8 cellular contexts compared by ENCODE assay signal in genomic region chr15:39781967-39782292, GRCh38. TPM values are rescaled to one million over a fixed set of nuclear protein-coding genes. Genes with fewer than 3 reads are reported as not detected.
DNase-seq lines count a peak whose midpoint lies in the region; ATAC-seq and TF ChIP-seq lines count a peak whose summit lies in the region.

No MANE protein-coding gene starts in this region.

- peak overlapping the region; percentile 86 for H3K4me3 Mint-ChIP-seq in activated naive CD4-positive, alpha-beta T cell treated with anti-CD3 and anti-CD28 coated beads, Interleukin-2, amount 10 ng/mL, durations not matched to agents 7 days and 5 days
- peak overlapping the region; percentile 74 for H3K4me3 Mint-ChIP-seq in activated naive CD8-positive, alpha-beta T cell treated with anti-CD3 and anti-CD28 coated beads for 36 hours

- TF ChIP-seq POLR2A in tibial nerve (IDR thresholded peaks at IDR 0.05), result no peak

- peaks cover 4% of the 10 kb centered on the region for H3K9me3 Mint-ChIP-seq in activated naive CD4-positive, alpha-beta T cell treated with anti-CD3 and anti-CD28 coated beads, Interleukin-2, amount 10 ng/mL, durations not matched to agents 7 days and 5 days
- H3K9me3 Mint-ChIP-seq in activated naive CD8-positive, alpha-beta T cell treated with anti-CD3 and anti-CD28 coated beads for 36 hours, result no peaks in the 10 kb centered on the region

- DNase-seq in activated naive CD4-positive, alpha-beta T cell treated with anti-CD3 and anti-CD28 coated beads, Interleukin-2, amount 10 ng/mL, durations not matched to agents 7 days and 5 days, result no peak
- no peak for DNase-seq in activated naive CD4-positive, alpha-beta T cell treated with Interleukin-2 at 50 U/mL for 16 hours
- no peak for DNase-seq in activated naive CD8-positive, alpha-beta T cell treated with anti-CD3 and anti-CD28 coated beads for 36 hours
- DNase-seq in tibial nerve (ENCODE audit: low spot score in 2 of 2) (no peak), HEK293T (ENCODE audit: extremely low spot score) (no peak), NCI-H1417 treated with DMSO at 0.1 percent for 48 hours (lab: John Stamatoyannopoulos, UW) (no peak)

- H3K36me3 ChIP-seq in tibial nerve, result no peaks in the 10 kb centered on the region

- no peaks in the 10 kb centered on the region for H3K9me3 ChIP-seq in tibial nerve

- H3K27ac ChIP-seq in layer of hippocampus (ENCODE audit: low read depth, low read length), result peak overlapping the region; percentile 71
- H3K27ac ChIP-seq in tibial nerve, result peak overlapping the region in 3 of 4 donors; percentile 77 to 92 (median 85)

- peaks cover 6% of the 10 kb centered on the region for H3K27me3 Mint-ChIP-seq in activated naive CD4-positive, alpha-beta T cell treated with anti-CD3 and anti-CD28 coated beads, Interleukin-2, amount 10 ng/mL, durations not matched to agents 7 days and 5 days
- H3K27me3 Mint-ChIP-seq in activated naive CD8-positive, alpha-beta T cell treated with anti-CD3 and anti-CD28 coated beads for 36 hours, result peaks cover 4% of the 10 kb centered on the region

- POLR2A ChIA-PET in HEK293T (lab: Yijun Ruan, JAX), result interaction anchor here (1.4 to 2.0 kb wide), 2 partner anchors 89 to 139 kb away, joined by 6 to 7 read pairs; no protein-coding TSS in a partner anchor

- CTCF ChIA-PET in activated naive CD4-positive, alpha-beta T cell treated with anti-CD3 and anti-CD28 coated beads, Interleukin-2, amount 10 ng/mL, durations not matched to agents 7 days and 5 days (lab: Charles Lee), result interaction anchor here (1.0 to 1.1 kb wide), 2 partner anchors 91 to 93 kb away, joined by 4 read pairs; no protein-coding TSS in a partner anchor
- CTCF ChIA-PET in HEK293T (lab: Yijun Ruan, JAX), result no interaction called here

- H3K27ac Mint-ChIP-seq in activated naive CD4-positive, alpha-beta T cell treated with anti-CD3 and anti-CD28 coated beads, Interleukin-2, amount 10 ng/mL, durations not matched to agents 7 days and 5 days, result peak overlapping the region; percentile 91
- H3K27ac Mint-ChIP-seq in activated naive CD8-positive, alpha-beta T cell treated with anti-CD3 and anti-CD28 coated beads for 36 hours, result peak overlapping the region; percentile 71

- WGBS in tibial nerve, 2 donors, result 60 to 62% methylated on average over 2 of the region's 2 CpGs

- H3K4me3 ChIP-seq in tibial nerve, result peak overlapping the region; percentile 63 to 84 (median 76)

- peaks cover 7% of the 10 kb centered on the region for H3K36me3 Mint-ChIP-seq in activated naive CD4-positive, alpha-beta T cell treated with anti-CD3 and anti-CD28 coated beads, Interleukin-2, amount 10 ng/mL, durations not matched to agents 7 days and 5 days
- H3K36me3 Mint-ChIP-seq in activated naive CD8-positive, alpha-beta T cell treated with anti-CD3 and anti-CD28 coated beads for 36 hours, result no peaks in the 10 kb centered on the region

- TF ChIP-seq EP300 in tibial nerve (IDR thresholded peaks at IDR 0.05), result no peak

- no peaks in the 10 kb centered on the region for H3K27me3 ChIP-seq in layer of hippocampus (ENCODE audit: control insufficient read depth, insufficient read depth, low read length)
- no peaks in the 10 kb centered on the region for H3K27me3 ChIP-seq in tibial nerve

- H3K4me1 ChIP-seq in tibial nerve, result peaks cover 0 to 40% (median 2%) of the 10 kb centered on the region in 4 donors

- ATAC-seq in HG03460 (IDR thresholded peaks at IDR 0.05; ENCODE audit: unreplicated experiment), result no peak

- H3K4me1 Mint-ChIP-seq in activated naive CD4-positive, alpha-beta T cell treated with anti-CD3 and anti-CD28 coated beads, Interleukin-2, amount 10 ng/mL, durations not matched to agents 7 days and 5 days, result peaks cover 51% of the 10 kb centered on the region
- peaks cover 37% of the 10 kb centered on the region for H3K4me1 Mint-ChIP-seq in activated naive CD8-positive, alpha-beta T cell treated with anti-CD3 and anti-CD28 coated beads for 36 hours

- no peak for TF ChIP-seq CTCF in tibial nerve (IDR thresholded peaks at IDR 0.05)

TF ChIP-seq in HEK293T, 16 proteins besides CTCF, POLR2A, EP300 and RAD21:
- TF ChIP-seq, protein P1, sequence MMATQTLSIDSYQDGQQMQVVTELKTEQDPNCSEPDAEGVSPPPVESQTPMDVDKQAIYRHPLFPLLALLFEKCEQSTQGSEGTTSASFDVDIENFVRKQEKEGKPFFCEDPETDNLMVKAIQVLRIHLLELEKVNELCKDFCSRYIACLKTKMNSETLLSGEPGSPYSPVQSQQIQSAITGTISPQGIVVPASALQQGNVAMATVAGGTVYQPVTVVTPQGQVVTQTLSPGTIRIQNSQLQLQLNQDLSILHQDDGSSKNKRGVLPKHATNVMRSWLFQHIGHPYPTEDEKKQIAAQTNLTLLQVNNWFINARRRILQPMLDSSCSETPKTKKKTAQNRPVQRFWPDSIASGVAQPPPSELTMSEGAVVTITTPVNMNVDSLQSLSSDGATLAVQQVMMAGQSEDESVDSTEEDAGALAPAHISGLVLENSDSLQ (IDR thresholded peaks at IDR 0.05), result no peak
- TF ChIP-seq TARDBP (IDR thresholded peaks at IDR 0.05) (no peak), ELF4 (IDR thresholded peaks at IDR 0.05) (no peak), BHLHE40 (IDR thresholded peaks at IDR 0.05; ENCODE audit: borderline replicate concordance) (no peak), NFRKB (IDR thresholded peaks at IDR 0.05) (no peak), ZNF384 (IDR thresholded peaks at IDR 0.05) (no peak), FOXM1 (IDR thresholded peaks at IDR 0.05; ENCODE audit: borderline replicate concordance) (no peak), L3MBTL2 (conservative IDR thresholded peaks at IDR 0.05) (no peak), HDGF (IDR thresholded peaks at IDR 0.05; ENCODE audit: borderline replicate concordance) (no peak), SUZ12 (IDR thresholded peaks at IDR 0.05) (no peak), FOXK2 (IDR thresholded peaks at IDR 0.05) (no peak)

RNA-seq across cellular contexts. Expression of gene FSIP1, which starts 0.7 kb away (rescaled TPM):
- under 1 TPM; 0.62 to 0.74 TPM for total RNA-seq in activated naive CD8-positive, alpha-beta T cell treated with anti-CD3 and anti-CD28 coated beads for 36 hours
- 1 to 10 TPM in 1 of 4 donors, under 1 TPM in 3; 0.20 to 1.5 (median 0.42) TPM for total RNA-seq in tibial nerve
